Comparison of ENCODE assay signal across 18 cellular contexts in the genomic region with DNA sequence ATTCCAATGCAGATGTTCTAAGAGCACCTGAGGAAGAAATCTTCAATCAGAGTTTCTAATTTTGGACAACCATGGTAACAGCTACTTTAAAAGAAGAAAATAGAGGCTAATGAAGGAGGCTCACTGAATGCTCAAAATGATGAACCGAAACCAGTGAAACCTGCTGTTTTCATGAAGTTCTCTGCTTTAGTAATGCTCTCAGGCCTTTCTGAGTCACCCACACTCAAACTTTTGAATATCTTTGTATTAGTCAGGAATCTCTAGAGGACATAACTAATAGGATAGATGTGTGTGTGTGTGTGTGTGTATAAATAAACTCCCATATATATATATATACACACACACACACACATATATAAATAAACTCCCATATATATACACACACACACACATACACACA.
DNase-seq lines count a peak whose midpoint lies in the region; ATAC-seq and TF ChIP-seq lines count a peak whose summit lies in the region.
"Had no signal": no experiment of that assay in that cellular context is flagged by ENCODE, and none has a peak within 500 bp of the region (broad histone marks: within the 10 kb centered on the region; RNA-seq: fewer than 3 reads in every experiment).

No MANE protein-coding gene starts in this region.

- peak overlapping the region; percentile 63 for H2AFZ ChIP-seq in ACC112 (ENCODE audit: low read length, unreplicated experiment)
- peak overlapping the region; percentile 26 for H2AFZ ChIP-seq in OCI-LY3 (ENCODE audit: low read depth, low read length)

- H3K4me1 ChIP-seq in ACC112 (ENCODE audit: control insufficient read depth, insufficient read depth, low read length, unreplicated experiment) (peaks cover 7% of the 10 kb centered on the region), OCI-LY3 (ENCODE audit: low read length) (peaks cover 36% of the 10 kb centered on the region)
- H3K4me1 ChIP-seq: body of pancreas, spleen had no signal

- no peaks in the 10 kb centered on the region for H4K20me1 ChIP-seq in OCI-LY3 (ENCODE audit: insufficient read depth, low read length)

- H3K9ac ChIP-seq in OCI-LY3 (ENCODE audit: low read length): peak overlapping the region; percentile 52

- H3K27me3 ChIP-seq in ACC112 (ENCODE audit: insufficient read depth, low read length) (no peaks in the 10 kb centered on the region), OCI-LY3 (ENCODE audit: low read depth, low read length) (no peaks in the 10 kb centered on the region)
- H3K27me3 ChIP-seq: body of pancreas, spleen had no signal

- no peak overlapping the region for H3K27ac Mint-ChIP-seq in stimulated activated effector memory CD8-positive, alpha-beta T cell treated with anti-CD3 and anti-CD28 coated beads, Interleukin-12 subunit alpha, Interleukin-12 subunit beta, amount 100 ng/mL, for 72 hours
- H3K27ac Mint-ChIP-seq: activated T-helper 17 cell treated with anti-CD3 and anti-CD28 coated beads, Interleukin-2, amount 50 U/mL, for 72 hours; memory B cell had no signal

- H3K36me3 ChIP-seq in ACC112 (ENCODE audit: insufficient read depth, low read length): no peaks in the 10 kb centered on the region
- peaks cover 10% of the 10 kb centered on the region for H3K36me3 ChIP-seq in OCI-LY3 (replicated peaks; ENCODE audit: low read depth, low read length)
- H3K36me3 ChIP-seq: spleen had no signal

- peak; percentile 51 for ATAC-seq in GM19467 (IDR thresholded peaks at IDR 0.05; ENCODE audit: unreplicated experiment)
- peak; percentile 85 for ATAC-seq in HG02973 (IDR thresholded peaks at IDR 0.05; ENCODE audit: unreplicated experiment)
- no peak for ATAC-seq in stimulated activated effector memory CD8-positive, alpha-beta T cell treated with anti-CD3 and anti-CD28 coated beads, Interleukin-12 subunit alpha, Interleukin-12 subunit beta, amount 100 ng/mL, for 72 hours
- ATAC-seq in GM21367 (IDR thresholded peaks at IDR 0.05; ENCODE audit: unreplicated experiment): no peak
- ATAC-seq: activated T-helper 17 cell treated with anti-CD3 and anti-CD28 coated beads, Interleukin-2, amount 50 U/mL, for 72 hours; body of pancreas had no signal

- H3K36me3 Mint-ChIP-seq in stimulated activated effector memory CD8-positive, alpha-beta T cell treated with anti-CD3 and anti-CD28 coated beads, Interleukin-12 subunit alpha, Interleukin-12 subunit beta, amount 100 ng/mL, for 72 hours: no peaks in the 10 kb centered on the region
- H3K36me3 Mint-ChIP-seq: memory B cell had no signal

- H3K4me3 Mint-ChIP-seq in stimulated activated effector memory CD8-positive, alpha-beta T cell treated with anti-CD3 and anti-CD28 coated beads, Interleukin-12 subunit alpha, Interleukin-12 subunit beta, amount 100 ng/mL, for 72 hours: no peak overlapping the region
- H3K4me3 Mint-ChIP-seq: activated T-helper 17 cell treated with anti-CD3 and anti-CD28 coated beads, Interleukin-2, amount 50 U/mL, for 72 hours; memory B cell had no signal

- H3K4me3 ChIP-seq in ACC112 (ENCODE audit: low read depth, low read length) (no peak overlapping the region), OCI-LY3 (ENCODE audit: low read length) (peak overlapping the region; percentile 47)
- H3K4me3 ChIP-seq: body of pancreas, spleen had no signal

- H3K4me2 ChIP-seq in OCI-LY3 (ENCODE audit: low read length): peak overlapping the region; percentile 73

- no peaks in the 10 kb centered on the region for H3K79me2 ChIP-seq in ACC112 (ENCODE audit: control insufficient read depth, insufficient read depth, low read length, unreplicated experiment)
- H3K79me2 ChIP-seq in OCI-LY3 (ENCODE audit: low read length): no peaks in the 10 kb centered on the region

- TF ChIP-seq CTCF in OCI-LY3 (IDR thresholded peaks at IDR 0.05; ENCODE audit: low read depth, low read length): no peak

- no peak for DNase-seq in effector CD4-positive, alpha-beta T cell
- no peak for DNase-seq in stimulated activated effector memory CD8-positive, alpha-beta T cell treated with anti-CD3 and anti-CD28 coated beads, Interleukin-12 subunit alpha, Interleukin-12 subunit beta, amount 100 ng/mL, for 72 hours (ENCODE audit: low spot score in 2 of 2)
- DNase-seq in NCI-H345 treated with DMSO at 0.1 percent for 48 hours (lab: John Stamatoyannopoulos, UW; ENCODE audit: unreplicated experiment): no peak
- DNase-seq: 8988T, body of pancreas, COR-L47, hypothalamus, Karpas-422, NCI-H2081 treated with DMSO at 0.1 percent for 48 hours, nucleus accumbens, spleen had no signal

- no peak overlapping the region for H3K27ac ChIP-seq in ACC112 (ENCODE audit: low read depth, low read length)
- peak overlapping the region; percentile 92 for H3K27ac ChIP-seq in OCI-LY3 (ENCODE audit: low read length)
- H3K27ac ChIP-seq: body of pancreas, spleen had no signal

- peaks cover 15% of the 10 kb centered on the region for H3K9me3 Mint-ChIP-seq in stimulated activated effector memory CD8-positive, alpha-beta T cell treated with anti-CD3 and anti-CD28 coated beads, Interleukin-12 subunit alpha, Interleukin-12 subunit beta, amount 100 ng/mL, for 72 hours

- peaks cover 8% of the 10 kb centered on the region; the same call in 1 of the 2 replicates for H3K9me3 ChIP-seq in OCI-LY3 (ENCODE audit: insufficient read depth, low read length)
- H3K9me3 ChIP-seq: body of pancreas, spleen had no signal

- H3K4me1 Mint-ChIP-seq in stimulated activated effector memory CD8-positive, alpha-beta T cell treated with anti-CD3 and anti-CD28 coated beads, Interleukin-12 subunit alpha, Interleukin-12 subunit beta, amount 100 ng/mL, for 72 hours: no peaks in the 10 kb centered on the region
- H3K4me1 Mint-ChIP-seq: activated T-helper 17 cell treated with anti-CD3 and anti-CD28 coated beads, Interleukin-2, amount 50 U/mL, for 72 hours; memory B cell had no signal

Comparison
In these comparisons a context has a peak if more than half of its experiments do, and no peak if none do; other contexts are left out.
1. ATAC-seq: peak in GM19467 (single experiment) and HG02973 (single experiment); none in stimulated activated effector memory CD8-positive, alpha-beta T cell treated with anti-CD3 and anti-CD28 coated beads, Interleukin-12 subunit alpha, Interleukin-12 subunit beta, amount 100 ng/mL, for 72 hours (single experiment) and GM21367 (single experiment).